11 cellular contexts compared by ENCODE assay signal in the genomic region with DNA sequence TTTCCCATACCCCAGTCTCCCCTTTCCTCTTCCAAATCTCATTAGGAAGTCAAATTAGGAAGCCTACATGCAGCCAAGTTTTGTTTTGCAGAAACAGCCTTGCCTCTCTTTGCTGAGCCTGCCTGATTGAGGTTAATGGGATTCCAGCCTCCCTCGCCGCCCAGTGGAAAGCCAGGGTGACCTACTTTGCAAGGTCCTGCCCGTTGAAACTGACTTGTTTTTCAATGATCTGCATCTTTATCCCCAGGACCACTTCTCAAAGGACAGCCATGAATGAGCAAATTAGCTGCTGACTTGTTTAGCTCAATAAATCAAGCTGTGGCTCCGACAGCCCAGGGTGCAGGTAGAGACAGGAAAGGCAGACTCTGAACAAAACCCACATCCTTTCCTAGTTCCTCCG.
DNase-seq lines count a peak whose midpoint lies in the region; ATAC-seq lines count a peak whose summit lies in the region.
"Had no signal": no experiment of that assay in that cellular context is flagged by ENCODE, and none has a peak within 500 bp of the region (broad histone marks: within the 10 kb centered on the region; RNA-seq: fewer than 3 reads in every experiment).

No MANE protein-coding gene starts in this region.

- peaks cover 0 to 6% (median 3%) of the 10 kb centered on the region in 3 donors for H3K27me3 Mint-ChIP-seq in immature natural killer cell (ENCODE audit: low read depth in 3 of 3)

- H3K27ac ChIP-seq in BLaER1: no peak overlapping the region
- H3K27ac ChIP-seq: hepatocyte, parathyroid adenoma, VCaP had no signal

- peak overlapping the region in 4 of 5 donors; percentile 33 to 55 (median 46) for H3K4me3 Mint-ChIP-seq in immature natural killer cell

- H3K4me3 ChIP-seq in BLaER1: no peak overlapping the region
- H3K4me3 ChIP-seq: hepatocyte had no signal

- H3K27me3 ChIP-seq in BLaER1: no peaks in the 10 kb centered on the region
- H3K27me3 ChIP-seq: hepatocyte had no signal

- no peak overlapping the region for H3K27ac Mint-ChIP-seq in immature natural killer cell

- H3K36me3 ChIP-seq in BLaER1: no peaks in the 10 kb centered on the region

- ATAC-seq in stimulated activated naive CD8-positive, alpha-beta T cell treated with anti-CD3 and anti-CD28 coated beads, Interleukin-15, Interleukin-2, amounts not matched to agents 100 U/mL and 50 U/mL, for 24 hours: no peak
- ATAC-seq in GM21737 (IDR thresholded peaks at IDR 0.05; ENCODE audit: unreplicated experiment): no peak

- H3K9me3 Mint-ChIP-seq in immature natural killer cell: no peaks in the 10 kb centered on the region

- H3K4me1 ChIP-seq in BLaER1: peaks cover 10% of the 10 kb centered on the region
- H3K4me1 ChIP-seq: parathyroid adenoma had no signal

- H3K4me2 ChIP-seq in BLaER1: peak overlapping the region; percentile 27
- H3K4me2 ChIP-seq: hepatocyte had no signal

- no peak overlapping the region for H3K9ac ChIP-seq in BLaER1
- H3K9ac ChIP-seq: parathyroid adenoma had no signal

- no peaks in the 10 kb centered on the region for H3K9me3 ChIP-seq in BLaER1

- no peaks in the 10 kb centered on the region for H4K20me1 ChIP-seq in BLaER1

- peak; percentile 62 for DNase-seq in ELF-1 (ENCODE audit: low read depth, low spot score)
- DNase-seq in amygdala (lab: John Stamatoyannopoulos, UW): peak in 44 of 56 donors; percentile 10 to 80 (median 47)
- peak in 1 of 3 donors; percentile 10 for DNase-seq in immature natural killer cell
- DNase-seq in stimulated activated CD8-positive, alpha-beta memory T cell treated with anti-CD3 and anti-CD28 coated beads, Interleukin-4, amount 100 ng/mL, for 48 hours: no peak
- no peak for DNase-seq in stimulated activated naive CD8-positive, alpha-beta T cell treated with anti-CD3 and anti-CD28 coated beads, Interleukin-15, Interleukin-2, amounts not matched to agents 100 U/mL and 50 U/mL, for 24 hours
- no peak for DNase-seq in mucosa of gallbladder (ENCODE audit: low spot score)

- no peaks in the 10 kb centered on the region for H3K36me3 Mint-ChIP-seq in immature natural killer cell

- H3K4me1 Mint-ChIP-seq in immature natural killer cell: peaks cover 16 to 22% of the 10 kb centered on the region in 2 donors

Comparison
In these comparisons a context has a peak if more than half of its experiments do, and no peak if none do; other contexts are left out.
1. DNase-seq: peak in ELF-1 (single experiment) and amygdala (44 of 56); none in stimulated activated CD8-positive, alpha-beta memory T cell treated with anti-CD3 and anti-CD28 coated beads, Interleukin-4, amount 100 ng/mL, for 48 hours (single experiment), stimulated activated naive CD8-positive, alpha-beta T cell treated with anti-CD3 and anti-CD28 coated beads, Interleukin-15, Interleukin-2, amounts not matched to agents 100 U/mL and 50 U/mL, for 24 hours (single experiment) and mucosa of gallbladder (single experiment).